ENCODE assay signal across 25 cellular contexts in the genomic region with DNA sequence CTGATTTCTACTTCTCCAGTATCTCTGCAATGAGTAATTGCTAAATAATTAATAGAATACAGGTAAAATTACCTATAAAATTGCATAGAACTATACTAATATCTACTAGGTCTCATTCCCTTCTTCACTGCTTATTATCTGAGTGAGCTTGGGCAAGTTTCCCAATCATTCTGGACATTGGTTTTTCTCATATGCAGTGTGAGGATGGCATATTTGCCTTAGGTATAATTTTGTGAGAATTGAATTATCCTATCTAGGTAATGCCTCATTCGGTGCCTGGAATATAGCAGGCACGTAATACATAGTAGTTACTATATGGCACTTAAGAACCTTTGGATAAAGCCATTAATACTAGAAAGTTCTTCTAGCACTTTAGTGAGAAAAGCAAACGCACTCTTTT.
"Had no signal": no experiment of that assay in that cellular context is flagged by ENCODE, and none has a peak within 500 bp of the region (broad histone marks: within the 10 kb centered on the region; RNA-seq: fewer than 3 reads in every experiment).

No MANE protein-coding gene starts in this region.

- H3K27me3 ChIP-seq: colonic mucosa, dorsolateral prefrontal cortex, foreskin keratinocyte, gastrocnemius medialis, hepatocyte had no signal

- H3K27ac ChIP-seq: colonic mucosa, coronary artery, dorsolateral prefrontal cortex, epithelial cell of prostate, esophagus muscularis mucosa, esophagus squamous epithelium, foreskin keratinocyte, gastrocnemius medialis, gastroesophageal sphincter, heart left ventricle, heart right ventricle, hepatocyte had no signal

- H3K36me3 ChIP-seq: colonic mucosa, esophagus muscularis mucosa, esophagus squamous epithelium, gastrocnemius medialis, gastroesophageal sphincter, heart left ventricle, heart right ventricle had no signal

- H3K9me3 ChIP-seq: colonic mucosa, esophagus muscularis mucosa, esophagus squamous epithelium, gastrocnemius medialis, gastroesophageal sphincter, heart left ventricle, heart right ventricle had no signal

- H3K4me2 ChIP-seq: hepatocyte had no signal

- H2AFZ ChIP-seq: hepatocyte had no signal

- H3K4me3 ChIP-seq: colonic mucosa, coronary artery, dorsolateral prefrontal cortex, esophagus muscularis mucosa, esophagus squamous epithelium, gastrocnemius medialis, gastroesophageal sphincter, heart left ventricle, heart right ventricle, hepatocyte had no signal

- H3K4me1 ChIP-seq: colonic mucosa, esophagus muscularis mucosa, esophagus squamous epithelium, foreskin keratinocyte, gastrocnemius medialis, gastroesophageal sphincter, heart left ventricle, heart right ventricle had no signal

- H3K79me2 ChIP-seq: hepatocyte had no signal

- DNase-seq: colonic mucosa; cortex of kidney; dermis blood vessel endothelial cell; dorsolateral prefrontal cortex; effector CD4-positive, alpha-beta T cell; effector CD8-positive, alpha-beta T cell; effector memory CD4-positive, alpha-beta T cell; effector memory CD8-positive, alpha-beta T cell; endodermal cell; erythroblast; esophagus squamous epithelium; foreskin fibroblast; foreskin keratinocyte; foreskin melanocyte; gastrocnemius medialis; glutamatergic neuron; head of caudate nucleus; heart left ventricle; heart right ventricle had no signal

- ATAC-seq: effector memory CD8-positive, alpha-beta T cell; esophagus mucosa; foreskin keratinocyte; gastrocnemius medialis; gastroesophageal sphincter; heart left ventricle; heart right ventricle had no signal
